4 cellular contexts compared by ENCODE assay signal in the genomic region with DNA sequence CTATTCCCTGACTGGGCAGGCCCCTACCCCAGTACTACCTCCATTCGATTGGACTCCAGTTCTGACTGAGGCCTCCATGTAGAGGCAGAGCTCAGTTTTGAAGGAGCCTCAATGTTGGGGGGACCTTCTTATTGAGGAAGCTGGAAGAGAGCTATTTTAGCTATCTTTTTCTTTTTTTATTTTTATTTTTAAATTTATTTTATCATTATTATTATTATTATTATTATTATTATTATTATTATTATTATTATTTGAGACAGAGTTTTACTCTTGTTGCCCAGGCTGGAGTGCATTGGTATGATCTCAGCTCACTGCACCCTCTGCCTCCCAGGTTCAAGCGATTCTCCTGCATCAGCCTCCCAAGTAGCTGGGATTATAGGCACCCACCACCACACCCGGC. TPM values are rescaled to one million over a fixed set of nuclear protein-coding genes. Genes with fewer than 3 reads are reported as not detected.
"Had no signal": no experiment of that assay in that cellular context is flagged by ENCODE, and none has a peak within 500 bp of the region (broad histone marks: within the 10 kb centered on the region; RNA-seq: fewer than 3 reads in every experiment).

No MANE protein-coding gene starts in this region.

RNA-seq across cellular contexts. Expression of a gene that starts 16.0 kb away (rescaled TPM):
- total RNA-seq: ascending aorta had no signal

RNA-seq across cellular contexts. Expression of a gene that starts 55.2 kb away (rescaled TPM):
- total RNA-seq: ascending aorta, bronchial epithelial cell had no signal
- polyA plus RNA-seq: aorta, cardiac muscle cell had no signal
